Comparison of ENCODE assay signal across 8 cellular contexts in the genomic region with DNA sequence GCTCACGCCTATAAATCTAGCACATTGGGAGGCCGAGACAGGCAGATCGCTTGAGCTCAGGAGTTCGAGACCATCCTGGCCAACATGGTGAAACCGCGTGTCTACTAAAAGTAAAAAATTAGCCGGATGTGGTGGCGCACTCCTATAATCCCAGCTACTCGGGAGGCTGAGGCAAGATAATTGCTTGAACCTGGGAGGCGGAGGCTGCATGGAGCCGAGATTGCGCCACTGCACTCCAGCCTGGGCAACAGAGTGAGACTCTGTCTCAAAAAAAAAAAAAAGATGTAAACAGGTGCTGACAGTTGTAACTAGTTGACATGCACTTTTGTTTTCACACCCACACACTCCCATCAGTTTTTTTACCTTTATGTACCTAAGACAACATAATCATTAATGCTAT. TPM values are rescaled to one million over a fixed set of nuclear protein-coding genes. Genes with fewer than 3 reads are reported as not detected.
A peak's percentile ranks its signal among the peaks of the same experiment; 100 is the strongest.
DNase-seq lines count a peak whose midpoint lies in the region; ATAC-seq and TF ChIP-seq lines count a peak whose summit lies in the region.
"Not testable (repeated sequence)": the region's sequence is repeated elsewhere in the genome, so short reads cannot be mapped to it uniquely, and the experiment has no call there.

No MANE protein-coding gene starts in this region.

- H3K9me3 ChIP-seq in Caco-2; WERI-Rb-1 (ENCODE audit: severe bottlenecking); gastroesophageal sphincter; lower lobe of right lung; neutrophil; skeletal muscle tissue (ENCODE audit: control insufficient read depth in 3 of 3, low read length in 3 of 3); upper lobe of left lung: not testable (repeated sequence)

- H3K9ac ChIP-seq in skeletal muscle tissue (ENCODE audit: low read depth in 1 of 3, low read length in 3 of 3): peak overlapping the region; percentile 42 to 74 (median 63)

- peaks cover 13% of the 10 kb centered on the region for H3K4me1 Mint-ChIP-seq in Caco-2 (ENCODE audit: low read depth, unreplicated experiment)
- H3K4me1 Mint-ChIP-seq in dendritic cell treated with granulocyte-macrophage colony-stimulating factor and Interleukin-4, amounts not matched to agents 40 ng/mL and 50 ng/mL, for 4 days (ENCODE audit: low read depth): peaks cover 25% of the 10 kb centered on the region

- not testable (repeated sequence) for TF ChIP-seq POLR2A in gastroesophageal sphincter (IDR thresholded peaks at IDR 0.05); upper lobe of left lung (IDR thresholded peaks at IDR 0.05)

- intact Hi-C loops in Caco-2 (cut with micrococcal nuclease; ENCODE audit: unreplicated experiment): loop anchor here (5.0 kb wide), 1 partner anchor 44 kb away; a partner anchor contains a TSS
- intact Hi-C loops in dendritic cell treated with granulocyte-macrophage colony-stimulating factor and Interleukin-4, amounts not matched to agents 40 ng/mL and 50 ng/mL, for 4 days (cut with micrococcal nuclease); lower lobe of right lung (cut with DNase I): not testable (repeated sequence)

- POLR2A ChIA-PET in Caco-2 (lab: Charles Lee): interaction anchor here (0.5 to 1.8 kb wide), 4 partner anchors 12 to 97 kb away, joined by 3 to 12 read pairs (median 6); a partner anchor contains a TSS

- peak overlapping the region; percentile 58 for H3K27ac Mint-ChIP-seq in Caco-2 (ENCODE audit: unreplicated experiment)
- H3K27ac Mint-ChIP-seq in dendritic cell treated with granulocyte-macrophage colony-stimulating factor and Interleukin-4, amounts not matched to agents 40 ng/mL and 50 ng/mL, for 4 days: peak overlapping the region; percentile 60

- not testable (repeated sequence) for ATAC-seq in gastroesophageal sphincter; lower lobe of right lung; upper lobe of left lung (ENCODE audit: low FRiP score in 2 of 2)

- WGBS in gastroesophageal sphincter (ENCODE audit: low coverage in 1 of 2), 2 donors: 72 to 93% methylated on average over 2 to 8 of the region's 12 CpGs
- WGBS in upper lobe of left lung, 2 donors: 82 to 90% methylated on average over 12 of the region's 12 CpGs

- H3K27ac ChIP-seq in WERI-Rb-1 (peak overlapping the region; percentile 90), gastroesophageal sphincter (peak overlapping the region in 3 of 4 donors; percentile 51 to 72 (median 66)), lower lobe of right lung (peak overlapping the region; percentile 50), neutrophil (peak overlapping the region; percentile 7), skeletal muscle tissue (ENCODE audit: low read depth, low read length) (peak overlapping the region; percentile 28), upper lobe of left lung (peak overlapping the region; percentile 27 to 69 (median 48))

- not testable (repeated sequence) for DNase-seq in Caco-2, WERI-Rb-1, lower lobe of right lung, upper lobe of left lung

- TF ChIP-seq CTCF in Caco-2 (IDR thresholded peaks at IDR 0.05; ENCODE audit: insufficient read depth in 1 of 2, low read depth in 1 of 2, low read length in 1 of 2, severe bottlenecking in 1 of 2, unreplicated experiment in 1 of 2); WERI-Rb-1 (IDR thresholded peaks at IDR 0.05; ENCODE audit: low read depth, low read length); gastroesophageal sphincter (IDR thresholded peaks at IDR 0.05); lower lobe of right lung (IDR thresholded peaks at IDR 0.05); neutrophil (IDR thresholded peaks at IDR 0.05); upper lobe of left lung (IDR thresholded peaks at IDR 0.05): not testable (repeated sequence)

- TF ChIP-seq EP300 in gastroesophageal sphincter (IDR thresholded peaks at IDR 0.05); upper lobe of left lung (IDR thresholded peaks at IDR 0.05): not testable (repeated sequence)

- not testable (repeated sequence) for H3K27me3 ChIP-seq in Caco-2 (replicated peaks; ENCODE audit: control insufficient read depth, insufficient read depth, low read length); WERI-Rb-1 (ENCODE audit: insufficient read depth, low read depth, severe bottlenecking); gastroesophageal sphincter; lower lobe of right lung (ENCODE audit: low read depth); neutrophil; skeletal muscle tissue (ENCODE audit: control insufficient read depth in 3 of 3, insufficient read depth in 3 of 3, low read length in 3 of 3); upper lobe of left lung

- not testable (repeated sequence) for H3K36me3 ChIP-seq in Caco-2 (ENCODE audit: control insufficient read depth, insufficient read depth, low read length); WERI-Rb-1; gastroesophageal sphincter; lower lobe of right lung; neutrophil; skeletal muscle tissue (ENCODE audit: control insufficient read depth in 3 of 3, insufficient read depth in 3 of 3, low read length in 3 of 3); upper lobe of left lung

- H3K27me3 Mint-ChIP-seq in Caco-2 (ENCODE audit: insufficient read depth, unreplicated experiment); dendritic cell treated with granulocyte-macrophage colony-stimulating factor and Interleukin-4, amounts not matched to agents 40 ng/mL and 50 ng/mL, for 4 days: not testable (repeated sequence)

- CTCF ChIA-PET in Caco-2 (lab: Charles Lee): interaction anchor here (0.7 kb wide), 1 partner anchor 97 kb away, joined by 3 read pairs; a partner anchor contains a TSS

- H3K4me1 ChIP-seq in Caco-2 (peaks cover 31% of the 10 kb centered on the region), gastroesophageal sphincter (peaks cover 0 to 15% (median 8%) of the 10 kb centered on the region in 3 donors), lower lobe of right lung (peaks cover 15% of the 10 kb centered on the region), neutrophil (ENCODE audit: control insufficient read depth in 1 of 2, insufficient read depth in 1 of 2, low read depth in 1 of 2, low read length in 1 of 2) (peaks cover 40 to 46% of the 10 kb centered on the region in 2 experiments), skeletal muscle tissue (ENCODE audit: control insufficient read depth in 3 of 3, insufficient read depth in 3 of 3, low read length in 3 of 3) (peaks cover 14 to 16% (median 14%) of the 10 kb centered on the region in 3 donors), upper lobe of left lung (peaks cover 0 to 14% (median 7%) of the 10 kb centered on the region in 4 donors)

- not testable (repeated sequence) for H3K9me3 Mint-ChIP-seq in Caco-2 (ENCODE audit: unreplicated experiment); dendritic cell treated with granulocyte-macrophage colony-stimulating factor and Interleukin-4, amounts not matched to agents 40 ng/mL and 50 ng/mL, for 4 days

- not testable (repeated sequence) for H3K36me3 Mint-ChIP-seq in Caco-2 (ENCODE audit: insufficient read depth, unreplicated experiment); dendritic cell treated with granulocyte-macrophage colony-stimulating factor and Interleukin-4, amounts not matched to agents 40 ng/mL and 50 ng/mL, for 4 days (ENCODE audit: low read depth)

- peak overlapping the region; percentile 9; the same call in 1 of the 2 replicates for H3K4me3 ChIP-seq in Caco-2 (ENCODE audit: low read depth, low read length)
- H3K4me3 ChIP-seq in WERI-Rb-1 (ENCODE audit: low read depth, low read length); neutrophil (ENCODE audit: low read depth in 1 of 2, low read length in 1 of 2): not testable (repeated sequence)
- H3K4me3 ChIP-seq in gastroesophageal sphincter: peak overlapping the region; percentile 3 to 38
- H3K4me3 ChIP-seq in lower lobe of right lung: peak overlapping the region; percentile 23
- H3K4me3 ChIP-seq in skeletal muscle tissue (ENCODE audit: low read length in 3 of 3): peak overlapping the region; percentile 33 to 73 (median 71)
- peak overlapping the region in 3 of 4 donors; percentile 3 to 26 (median 16) for H3K4me3 ChIP-seq in upper lobe of left lung

- BruUV-seq in Caco-2 (replicated peaks; lab: Mats Ljungman, UMichigan): not testable (repeated sequence)

- H3K4me3 Mint-ChIP-seq in Caco-2 (ENCODE audit: unreplicated experiment): peak overlapping the region; percentile 73
- H3K4me3 Mint-ChIP-seq in dendritic cell treated with granulocyte-macrophage colony-stimulating factor and Interleukin-4, amounts not matched to agents 40 ng/mL and 50 ng/mL, for 4 days: not testable (repeated sequence)

RNA-seq across cellular contexts. Expression of a gene that starts 44.0 kb away (rescaled TPM):
- total RNA-seq in Caco-2 (2022) (78.6 and 82.9 TPM in 2 replicates), gastroesophageal sphincter (100 to 1,000 TPM in 1 of 4 donors, 10 to 100 TPM in 3; 57.8 to 107 (median 79.2) TPM), lower lobe of right lung (73.7 TPM), skeletal muscle tissue (57.9 TPM), upper lobe of left lung (100 to 1,000 TPM in 2 of 6 donors, 10 to 100 TPM in 4; 66.3 to 257 (median 86.1) TPM)

Comparison
In these comparisons a context has a peak if more than half of its experiments do, and no peak if none do; other contexts are left out.
1. H3K27ac ChIP-seq: peak in every context shown above with its lines; median percentile 90 in WERI-Rb-1; 66 in gastroesophageal sphincter; 50 in lower lobe of right lung; 48 in upper lobe of left lung; 28 in skeletal muscle tissue; 7 in neutrophil.